ENCODE assay signal across 40 cellular contexts in genomic region chr12:64018524-64018923, GRCh38.
"Had no signal": no experiment of that assay in that cellular context is flagged by ENCODE, and none has a peak within 500 bp of the region (broad histone marks: within the 10 kb centered on the region; RNA-seq: fewer than 3 reads in every experiment).

No MANE protein-coding gene starts in this region.

- H3K4me3 ChIP-seq: adrenal gland, body of pancreas, cardiac muscle cell had no signal

- H3K36me3 Mint-ChIP-seq: activated CD8-positive, alpha-beta memory T cell treated with anti-CD3 and anti-CD28 coated beads, Interleukin-2, amount 10 ng/mL, durations not matched to agents 7 days and 5 days; activated naive CD4-positive, alpha-beta T cell treated with anti-CD3 and anti-CD28 coated beads, Interleukin-2, amount 50 U/mL, for 72 hours; activated naive CD8-positive, alpha-beta T cell treated with anti-CD3 and anti-CD28 coated beads for 36 hours; WTC11 had no signal

- H3K27me3 ChIP-seq: adrenal gland, body of pancreas, brain microvascular endothelial cell, cardiac muscle cell had no signal

- ATAC-seq: activated CD4-positive, alpha-beta T cell treated with anti-CD3 and anti-CD28 coated beads for 36 hours; activated CD4-positive, CD25-positive, alpha-beta regulatory T cell treated with anti-CD3 and anti-CD28 coated beads, Interleukin-2, amount 50 U/mL, for 24 hours; activated CD8-positive, alpha-beta memory T cell treated with anti-CD3 and anti-CD28 coated beads, Interleukin-2, amount 10 ng/mL, durations not matched to agents 7 days and 5 days; activated CD8-positive, alpha-beta T cell treated with anti-CD3 and anti-CD28 coated beads, Interleukin-2, amount 10 ng/mL, durations not matched to agents 7 days and 5 days; activated naive CD4-positive, alpha-beta T cell treated with anti-CD3 and anti-CD28 coated beads, Interleukin-2, amount 50 U/mL, for 72 hours; activated T-cell treated with anti-CD3 and anti-CD28 coated beads, Interleukin-2, amount 50 U/mL, for 4 hours; activated T-cell treated with anti-CD3 and anti-CD28 coated beads, Interleukin-2, amount 50 U/mL, for 72 hours; activated T-helper 17 cell treated with anti-CD3 and anti-CD28 coated beads, Interleukin-2, amount 50 U/mL, for 72 hours; body of pancreas; WTC11 had no signal

- H3K4me1 Mint-ChIP-seq: activated CD4-positive, alpha-beta memory T cell treated with anti-CD3 and anti-CD28 coated beads, Interleukin-2, amount 10 ng/mL, durations not matched to agents 7 days and 5 days; activated CD4-positive, alpha-beta T cell treated with anti-CD3 and anti-CD28 coated beads for 36 hours; activated CD4-positive, alpha-beta T cell treated with anti-CD3 and anti-CD28 coated beads, Interleukin-2, amount 10 ng/mL, durations not matched to agents 7 days and 5 days; activated CD8-positive, alpha-beta memory T cell treated with anti-CD3 and anti-CD28 coated beads, Interleukin-2, amount 10 ng/mL, durations not matched to agents 7 days and 5 days; activated naive CD8-positive, alpha-beta T cell treated with anti-CD3 and anti-CD28 coated beads for 36 hours; activated T-helper 17 cell treated with anti-CD3 and anti-CD28 coated beads, Interleukin-2, amount 50 U/mL, for 72 hours; central memory CD8-positive, alpha-beta T cell had no signal

- H3K9me3 ChIP-seq: adrenal gland, body of pancreas had no signal

- H3K9me3 Mint-ChIP-seq: activated CD4-positive, alpha-beta memory T cell treated with anti-CD3 and anti-CD28 coated beads, Interleukin-2, amount 10 ng/mL, durations not matched to agents 7 days and 5 days; activated CD4-positive, alpha-beta T cell treated with anti-CD3 and anti-CD28 coated beads, Interleukin-2, amount 10 ng/mL, durations not matched to agents 7 days and 5 days; activated naive CD4-positive, alpha-beta T cell treated with anti-CD3 and anti-CD28 coated beads for 36 hours; activated naive CD4-positive, alpha-beta T cell treated with anti-CD3 and anti-CD28 coated beads, Interleukin-2, amount 50 U/mL, for 72 hours; activated naive CD8-positive, alpha-beta T cell treated with anti-CD3 and anti-CD28 coated beads for 36 hours; activated T-cell treated with anti-CD3 and anti-CD28 coated beads, Interleukin-2, amount 50 U/mL, for 4 hours; activated T-cell treated with anti-CD3 and anti-CD28 coated beads, Interleukin-2, amount 50 U/mL, for 72 hours; activated T-helper 1 cell treated with anti-CD3 and anti-CD28 coated beads, Interleukin-12 subunit alpha, Interleukin-12 subunit beta, Interleukin-2, Interleukin-4 antibody, amounts not matched to agents 30 ng/mL and 10 ng/mL and 1 ng/mL, durations not matched to agents 14 hours and 24 hours and 36 hours; activated T-helper 17 cell treated with anti-CD3 and anti-CD28 coated beads, Interleukin-2, amount 50 U/mL, for 72 hours; central memory CD8-positive, alpha-beta T cell; T-helper 1 cell treated with Interleukin-12 subunit alpha and Interleukin-12 subunit beta and Interleukin-4 antibody, amounts not matched to agents 30 μg/mL and 1 μg/mL, for 36 hours; T-helper 2 cell treated with Interferon-gamma antibody and Interleukin-4, amounts not matched to agents 5 μg/mL and 100 μg/mL, for 36 hours; WTC11 had no signal

- H3K36me3 ChIP-seq: adrenal gland, brain microvascular endothelial cell, cardiac muscle cell, WERI-Rb-1 had no signal

- H3K4me1 ChIP-seq: adrenal gland had no signal

- H3K27ac ChIP-seq: adrenal gland, body of pancreas, brain microvascular endothelial cell, cardiac muscle cell, WERI-Rb-1 had no signal

- H3K27me3 Mint-ChIP-seq: activated CD4-positive, alpha-beta T cell treated with anti-CD3 and anti-CD28 coated beads for 36 hours; central memory CD8-positive, alpha-beta T cell had no signal

- DNase-seq: activated CD4-positive, alpha-beta memory T cell treated with anti-CD3 and anti-CD28 coated beads, Interleukin-2, amount 10 ng/mL, durations not matched to agents 7 days and 5 days; activated CD4-positive, alpha-beta T cell treated with anti-CD3 and anti-CD28 coated beads for 1 hour; activated CD4-positive, alpha-beta T cell treated with anti-CD3 and anti-CD28 coated beads for 36 hours; activated CD4-positive, alpha-beta T cell treated with anti-CD3 and anti-CD28 coated beads for 48 hours; activated CD4-positive, alpha-beta T cell treated with anti-CD3 and anti-CD28 coated beads, Interleukin-2, amount 10 ng/mL, durations not matched to agents 7 days and 5 days; activated CD4-positive, alpha-beta T cell treated with anti-CD3 and anti-CD28 coated beads, Interleukin-2, amount 50 U/mL, for 48 hours; activated CD4-positive, CD25-positive, alpha-beta regulatory T cell; activated CD8-positive, alpha-beta memory T cell treated with anti-CD3 and anti-CD28 coated beads for 24 hours; activated CD8-positive, alpha-beta memory T cell treated with anti-CD3 and anti-CD28 coated beads, Interleukin-2, amount 10 ng/mL, durations not matched to agents 7 days and 5 days; activated CD8-positive, alpha-beta T cell treated with anti-CD3 and anti-CD28 coated beads, Interleukin-2, amount 10 ng/mL, durations not matched to agents 7 days and 5 days; activated effector memory CD4-positive, alpha-beta T cell treated with anti-CD3 and anti-CD28 coated beads, Interleukin-2, amount 50 U/mL, for 16 hours; activated gamma-delta T cell treated with Interleukin-2 at 50 U/mL for 16 hours; activated naive CD4-positive, alpha-beta T cell; activated naive CD4-positive, alpha-beta T cell treated with anti-CD3 and anti-CD28 coated beads for 36 hours; activated naive CD4-positive, alpha-beta T cell treated with anti-CD3 and anti-CD28 coated beads, Interleukin-2, amount 50 U/mL, for 16 hours; activated naive CD8-positive, alpha-beta T cell treated with anti-CD3 and anti-CD28 coated beads for 36 hours; activated T-cell treated with anti-CD3 and anti-CD28 coated beads for 4 hours; activated T-cell treated with anti-CD3 and anti-CD28 coated beads, Interleukin-2, amount 50 U/mL, for 1 hour; activated T-cell treated with anti-CD3 and anti-CD28 coated beads, Interleukin-2, amount 50 U/mL, for 4 hours; activated T-cell treated with anti-CD3 and anti-CD28 coated beads, Interleukin-2, amount 50 U/mL, for 72 hours; adrenal gland; amniotic stem cell; aorta; body of pancreas; brain microvascular endothelial cell; caudate nucleus; cerebellar nuclear complex; T-helper 1 cell; T-helper 2 cell; T-helper 9 cell; WERI-Rb-1 had no signal

- H3K4me3 Mint-ChIP-seq: activated CD4-positive, alpha-beta memory T cell treated with anti-CD3 and anti-CD28 coated beads, Interleukin-2, amount 10 ng/mL, durations not matched to agents 7 days and 5 days; activated CD4-positive, alpha-beta T cell treated with anti-CD3 and anti-CD28 coated beads for 36 hours; activated CD4-positive, alpha-beta T cell treated with anti-CD3 and anti-CD28 coated beads, Interleukin-2, amount 10 ng/mL, durations not matched to agents 7 days and 5 days; activated CD8-positive, alpha-beta memory T cell treated with anti-CD3 and anti-CD28 coated beads, Interleukin-2, amount 10 ng/mL, durations not matched to agents 7 days and 5 days; activated CD8-positive, alpha-beta T cell treated with anti-CD3 and anti-CD28 coated beads, Interleukin-2, amount 10 ng/mL, durations not matched to agents 7 days and 5 days; activated naive CD4-positive, alpha-beta T cell treated with anti-CD3 and anti-CD28 coated beads for 36 hours; activated naive CD8-positive, alpha-beta T cell treated with anti-CD3 and anti-CD28 coated beads for 36 hours; activated T-cell treated with anti-CD3 and anti-CD28 coated beads, Interleukin-2, amount 50 U/mL, for 4 hours; activated T-cell treated with anti-CD3 and anti-CD28 coated beads, Interleukin-2, amount 50 U/mL, for 72 hours; activated T-helper 1 cell treated with anti-CD3 and anti-CD28 coated beads, Interleukin-12 subunit alpha, Interleukin-12 subunit beta, Interleukin-2, Interleukin-4 antibody, amounts not matched to agents 30 ng/mL and 10 ng/mL and 1 ng/mL, durations not matched to agents 14 hours and 24 hours and 36 hours; activated T-helper 17 cell treated with anti-CD3 and anti-CD28 coated beads, Interleukin-2, amount 50 U/mL, for 72 hours; central memory CD8-positive, alpha-beta T cell; T-helper 1 cell treated with Interleukin-12 subunit alpha and Interleukin-12 subunit beta and Interleukin-4 antibody, amounts not matched to agents 30 μg/mL and 1 μg/mL, for 36 hours; T-helper 2 cell treated with Interferon-gamma antibody and Interleukin-4, amounts not matched to agents 5 μg/mL and 100 μg/mL, for 36 hours; WTC11 had no signal

- H3K27ac Mint-ChIP-seq: activated CD4-positive, alpha-beta memory T cell treated with anti-CD3 and anti-CD28 coated beads, Interleukin-2, amount 10 ng/mL, durations not matched to agents 7 days and 5 days; activated CD4-positive, alpha-beta T cell treated with anti-CD3 and anti-CD28 coated beads for 36 hours; activated CD4-positive, alpha-beta T cell treated with anti-CD3 and anti-CD28 coated beads, Interleukin-2, amount 10 ng/mL, durations not matched to agents 7 days and 5 days; activated CD8-positive, alpha-beta memory T cell treated with anti-CD3 and anti-CD28 coated beads, Interleukin-2, amount 10 ng/mL, durations not matched to agents 7 days and 5 days; activated CD8-positive, alpha-beta T cell treated with anti-CD3 and anti-CD28 coated beads, Interleukin-2, amount 10 ng/mL, durations not matched to agents 7 days and 5 days; activated naive CD4-positive, alpha-beta T cell treated with anti-CD3 and anti-CD28 coated beads for 36 hours; activated naive CD4-positive, alpha-beta T cell treated with anti-CD3 and anti-CD28 coated beads, Interleukin-2, amount 50 U/mL, for 72 hours; activated naive CD8-positive, alpha-beta T cell treated with anti-CD3 and anti-CD28 coated beads for 36 hours; activated T-cell treated with anti-CD3 and anti-CD28 coated beads, Interleukin-2, amount 50 U/mL, for 72 hours; activated T-helper 1 cell treated with anti-CD3 and anti-CD28 coated beads, Interleukin-12 subunit alpha, Interleukin-12 subunit beta, Interleukin-2, Interleukin-4 antibody, amounts not matched to agents 30 ng/mL and 10 ng/mL and 1 ng/mL, durations not matched to agents 14 hours and 24 hours and 36 hours; activated T-helper 17 cell treated with anti-CD3 and anti-CD28 coated beads, Interleukin-2, amount 50 U/mL, for 72 hours; T-helper 1 cell treated with Interleukin-12 subunit alpha and Interleukin-12 subunit beta and Interleukin-4 antibody, amounts not matched to agents 30 μg/mL and 1 μg/mL, for 36 hours; T-helper 2 cell treated with Interferon-gamma antibody and Interleukin-4, amounts not matched to agents 5 μg/mL and 100 μg/mL, for 36 hours had no signal
